22 cellular contexts compared by ENCODE assay signal in the genomic region with DNA sequence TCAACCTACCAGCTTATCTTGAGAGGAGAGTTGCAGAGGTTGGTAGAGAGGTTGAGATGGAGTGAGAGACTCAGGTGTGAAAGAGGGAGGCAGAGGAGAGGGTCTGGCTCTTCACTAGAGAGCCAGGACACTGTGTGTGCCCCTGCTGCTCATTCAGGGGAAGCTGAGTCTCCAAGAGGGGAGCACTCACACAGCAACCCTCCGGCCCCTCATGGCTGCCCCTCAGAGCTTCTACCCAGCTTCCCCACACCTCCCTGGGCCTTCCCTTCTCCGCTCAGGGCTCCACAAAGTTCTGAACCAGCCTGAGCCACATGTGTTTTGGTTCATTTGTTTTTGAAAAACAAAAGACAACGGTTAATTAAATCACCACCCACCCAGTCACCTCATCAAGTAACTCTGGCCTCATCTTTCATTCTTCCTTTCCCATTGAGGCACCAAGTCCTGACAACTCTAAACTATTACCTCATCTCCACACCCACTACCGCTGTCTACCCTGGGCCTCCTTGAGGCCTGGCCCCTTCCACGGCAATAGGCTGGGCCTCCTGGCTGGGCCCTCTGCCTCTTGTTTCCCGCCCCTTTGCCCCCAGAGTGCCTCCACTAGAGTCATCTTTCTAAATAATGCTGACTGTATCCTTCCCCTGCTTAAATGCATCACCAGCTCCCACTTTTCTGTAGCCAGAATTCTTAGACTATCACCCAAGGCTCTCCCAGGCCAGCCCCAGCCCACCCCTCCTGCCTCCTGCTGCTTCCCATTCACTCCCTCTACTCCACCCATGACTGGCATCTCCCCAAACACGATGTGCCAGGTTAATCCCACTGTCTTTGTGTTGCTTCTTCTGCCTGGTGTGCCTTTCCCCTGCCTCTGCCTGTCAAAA. TPM values are rescaled to one million over a fixed set of nuclear protein-coding genes. Genes with fewer than 3 reads are reported as not detected.
A peak's percentile ranks its signal among the peaks of the same experiment; 100 is the strongest.
DNase-seq lines count a peak whose midpoint lies in the region; ATAC-seq, FAIRE-seq and TF ChIP-seq lines count a peak whose summit lies in the region.
"Had no signal": no experiment of that assay in that cellular context is flagged by ENCODE, and none has a peak within 500 bp of the region (broad histone marks: within the 10 kb centered on the region; RNA-seq: fewer than 3 reads in every experiment).

No MANE protein-coding gene starts in this region.

- H2BK5ac ChIP-seq in H1 (ENCODE audit: low read depth, low read length), result no peak overlapping the region

- FAIRE-seq in H1 (lab: Jason Lieb, UNC) (no peak), keratinocyte (lab: Jason Lieb, UNC) (peak; percentile 44)

- H4K91ac ChIP-seq in H1 (replicated peaks; ENCODE audit: insufficient read length, low read length), result no peak overlapping the region

- H2BK12ac ChIP-seq in H1 (ENCODE audit: low read depth, low read length), result no peak overlapping the region

- H2BK20ac ChIP-seq in H1 (ENCODE audit: low read length), result no peak overlapping the region

- 0 out of 7 replicates have a peak, but pooled peaks cover 0 to 3% (median 0%) of the 10 kb centered on the region in 4 experiments for H3K27me3 ChIP-seq in H1 (replicated peaks in 1 of 4; ENCODE audit: control insufficient read depth in 3 of 4, extremely low read depth in 1 of 4, insufficient read depth in 3 of 4, low read length in 3 of 4)
- no peaks in the 10 kb centered on the region for H3K27me3 ChIP-seq in keratinocyte (ENCODE audit: control insufficient read depth, extremely low read depth, insufficient read depth, low read length)
- H3K27me3 ChIP-seq in spleen (replicated peaks in 1 of 7), result peaks cover 0 to 22% (median 4%) of the 10 kb centered on the region in 7 donors
- H3K27me3 ChIP-seq in naive thymus-derived CD4-positive, alpha-beta T cell (ENCODE audit: control insufficient read depth in 2 of 2, insufficient read depth in 2 of 2, low read length in 2 of 2), result no peaks in the 10 kb centered on the region

- no peak overlapping the region for H3K27ac Mint-ChIP-seq in naive thymus-derived CD4-positive, alpha-beta T cell

- H3K23ac ChIP-seq in H1 (ENCODE audit: insufficient read length), result no peak overlapping the region

- no peaks in the 10 kb centered on the region for H3K9me1 ChIP-seq in keratinocyte (ENCODE audit: control insufficient read depth, extremely low read depth, insufficient read depth, low read length)

- no peak overlapping the region for H3K4me2 ChIP-seq in H1 (ENCODE audit: insufficient read depth in 1 of 2, low read depth in 2 of 2, low read length in 2 of 2)
- peak overlapping the region; percentile 8 for H3K4me2 ChIP-seq in keratinocyte (ENCODE audit: control insufficient read depth, extremely low read depth, insufficient read depth, low read depth, low read length)
- H3K4me2 ChIP-seq: KMS-11 had no signal

- H3K23me2 ChIP-seq in H1 (ENCODE audit: low read depth, low read length), result no peaks in the 10 kb centered on the region

- no peak overlapping the region for H3K14ac ChIP-seq in H1 (ENCODE audit: insufficient read length)

- H3K36me3 ChIP-seq in KOPT-K1 (ENCODE audit: insufficient read depth, low read length), result no peaks in the 10 kb centered on the region
- H3K36me3 ChIP-seq in H1 (ENCODE audit: control insufficient read depth in 2 of 4, insufficient read depth in 4 of 4, low read length in 3 of 4), result no peaks in the 10 kb centered on the region
- no peaks in the 10 kb centered on the region for H3K36me3 ChIP-seq in keratinocyte (ENCODE audit: control insufficient read depth in 2 of 2, extremely low read depth in 1 of 2, insufficient read depth in 2 of 2, low read length in 2 of 2)
- no peaks in the 10 kb centered on the region for H3K36me3 ChIP-seq in spleen
- no peaks in the 10 kb centered on the region for H3K36me3 ChIP-seq in naive thymus-derived CD4-positive, alpha-beta T cell (ENCODE audit: control insufficient read depth in 2 of 3, insufficient read depth in 3 of 3, low read length in 3 of 3)

- H3K18ac ChIP-seq in H1 (ENCODE audit: extremely low read depth, low read length), result no peak overlapping the region

- no peaks in the 10 kb centered on the region for H3K4me1 Mint-ChIP-seq in naive thymus-derived CD4-positive, alpha-beta T cell
- H3K4me1 Mint-ChIP-seq in activated T-cell treated with anti-CD3 and anti-CD28 coated beads, Interleukin-2, amount 50 U/mL, for 4 hours (ENCODE audit: low read depth), result no peaks in the 10 kb centered on the region

- H3K27ac ChIP-seq in KOPT-K1 (ENCODE audit: low read depth, low read length, poor library complexity, severe bottlenecking), result peak overlapping the region; percentile 19
- no peak overlapping the region for H3K27ac ChIP-seq in H1 (ENCODE audit: low read depth, low read length)
- H3K27ac ChIP-seq in keratinocyte (ENCODE audit: control insufficient read depth, insufficient read depth, low read length), result peak overlapping the region; percentile 13
- H3K27ac ChIP-seq in spleen, result no peak overlapping the region
- no peak overlapping the region for H3K27ac ChIP-seq in naive thymus-derived CD4-positive, alpha-beta T cell (ENCODE audit: low read depth, low read length)
- H3K27ac ChIP-seq: C4-2B, HL-60, KMS-11, SK-N-MC had no signal

- 0 out of 2 replicates have a peak overlapping the region, but pooled peaks have one; percentile 31 for H2AK5ac ChIP-seq in H1 (ENCODE audit: low read depth, low read length)

- peaks cover 9 to 40% (median 19%) of the 10 kb centered on the region in 5 donors for H3K27me3 Mint-ChIP-seq in naive thymus-derived CD4-positive, alpha-beta T cell
- peaks cover 18% of the 10 kb centered on the region for H3K27me3 Mint-ChIP-seq in activated T-cell treated with anti-CD3 and anti-CD28 coated beads, Interleukin-2, amount 50 U/mL, for 4 hours (ENCODE audit: low read depth)

- no peak for TF ChIP-seq POLR2A in H1 (IDR thresholded peaks at IDR 0.05; ENCODE audit: control extremely low read depth in 1 of 2, low read depth in 2 of 2, low read length in 2 of 2)
- no peak for TF ChIP-seq POLR2A in spleen (IDR thresholded peaks at IDR 0.05)

- H3K9me3 ChIP-seq in KOPT-K1 (ENCODE audit: insufficient read depth, low read length, poor library complexity, severe bottlenecking) (peaks cover 5% of the 10 kb centered on the region), H1 (ENCODE audit: insufficient read depth in 2 of 2, low read depth in 1 of 2, low read length in 1 of 2) (no peaks in the 10 kb centered on the region; a peak in 1 of 4 replicates), keratinocyte (ENCODE audit: control insufficient read depth, low read depth, low read length) (peaks cover 3% of the 10 kb centered on the region), spleen (peaks cover 0 to 12% (median 0%) of the 10 kb centered on the region in 8 donors)
- no peaks in the 10 kb centered on the region for H3K9me3 ChIP-seq in naive thymus-derived CD4-positive, alpha-beta T cell (ENCODE audit: control insufficient read depth in 2 of 3, low read length in 3 of 3)

- H3K79me2 ChIP-seq in H1 (ENCODE audit: control insufficient read depth in 1 of 2, insufficient read depth in 2 of 2, low read length in 2 of 2) (no peaks in the 10 kb centered on the region), keratinocyte (ENCODE audit: control insufficient read depth, insufficient read depth, low read length) (no peaks in the 10 kb centered on the region)

- intact Hi-C loops in spleen (cut with DNase I; ENCODE audit: low total_unique reads), result no loop called here
- intact Hi-C loops in naive thymus-derived CD4-positive, alpha-beta T cell (cut with micrococcal nuclease), result no loop called here

- no peaks in the 10 kb centered on the region for H3K36me3 Mint-ChIP-seq in naive thymus-derived CD4-positive, alpha-beta T cell
- H3K36me3 Mint-ChIP-seq in activated T-cell treated with anti-CD3 and anti-CD28 coated beads, Interleukin-2, amount 50 U/mL, for 4 hours (ENCODE audit: insufficient read depth), result no peaks in the 10 kb centered on the region

- H2BK15ac ChIP-seq in H1 (ENCODE audit: low read length), result no peak overlapping the region

- peaks cover 8 to 23% (median 11%) of the 10 kb centered on the region in 4 experiments; a peak in 6 of 7 replicates for H3K4me1 ChIP-seq in H1 (replicated peaks in 1 of 4; ENCODE audit: control insufficient read depth in 3 of 4, insufficient read depth in 4 of 4, low read length in 3 of 4)
- peaks cover 35% of the 10 kb centered on the region for H3K4me1 ChIP-seq in keratinocyte (ENCODE audit: control insufficient read depth, extremely low read depth, insufficient read depth, low read length)
- no peaks in the 10 kb centered on the region for H3K4me1 ChIP-seq in spleen
- no peaks in the 10 kb centered on the region for H3K4me1 ChIP-seq in naive thymus-derived CD4-positive, alpha-beta T cell (ENCODE audit: control insufficient read depth in 2 of 2, insufficient read depth in 2 of 2, low read length in 2 of 2)

- H3K56ac ChIP-seq in H1 (replicated peaks; ENCODE audit: insufficient read length, low read depth, low read length), result no peak overlapping the region

- no peak for TF ChIP-seq CTCF in H1 (IDR thresholded peaks at IDR 0.05; ENCODE audit: control extremely low read depth in 1 of 3, insufficient read depth in 1 of 3, low read depth in 1 of 3, low read length in 3 of 3)
- TF ChIP-seq CTCF in keratinocyte (optimal IDR thresholded peaks at IDR 0.05 in 1 of 3, IDR thresholded peaks at IDR 0.05 in 1 of 3, conservative IDR thresholded peaks at IDR 0.05 in 1 of 3; ENCODE audit: extremely low read depth in 1 of 3, insufficient read depth in 2 of 3, low read length in 3 of 3), result no peak
- TF ChIP-seq CTCF in spleen (IDR thresholded peaks at IDR 0.05 in 8 of 11, conservative IDR thresholded peaks at IDR 0.05 in 3 of 11), result no peak

- WGBS in H1 (ENCODE audit: extremely low coverage in 1 of 2, insufficient coverage in 1 of 2, insufficient read length in 1 of 2, insufficient replicate concordance in 2 of 2, low coverage in 1 of 2, low lambda C conversion rate in 2 of 2, missing lambda C conversion rate in 1 of 2), 2 experiments, result 77% methylated on average over 7 of the region's 7 CpGs; no CpG with 5 or more reads in 1 of the 2 experiments
- WGBS in spleen, 5 donors, result 73 to 85% (median 80%) methylated on average over 7 of the region's 7 CpGs

- no peak overlapping the region for H3K4ac ChIP-seq in H1 (replicated peaks; ENCODE audit: insufficient read length, low read depth, low read length)

- CTCF ChIA-PET in H1 (lab: Charles Lee; ENCODE audit: partially characterized antibody), result interaction anchor here (0.6 to 8.6 kb wide), 15 partner anchors 14 to 226 kb away, joined by 3 to 271 read pairs (median 27); no protein-coding TSS in a partner anchor
- CTCF ChIA-PET in naive thymus-derived CD4-positive, alpha-beta T cell (lab: Charles Lee), result no interaction called here

- no peak for TF ChIP-seq RAD21 in H1 (IDR thresholded peaks at IDR 0.05 in 1 of 2, conservative IDR thresholded peaks at IDR 0.05 in 1 of 2; ENCODE audit: low read depth in 2 of 2, low read length in 2 of 2)

- no peak overlapping the region for H3K4me3 ChIP-seq in H1 (ENCODE audit: extremely low read depth in 1 of 4, insufficient read depth in 2 of 4, low read depth in 3 of 4, low read length in 4 of 4)
- H3K4me3 ChIP-seq in keratinocyte (ENCODE audit: control insufficient read depth in 2 of 3, extremely low read depth in 1 of 3, insufficient read depth in 2 of 3, low read depth in 1 of 3, low read length in 3 of 3), result no peak overlapping the region
- no peak overlapping the region for H3K4me3 ChIP-seq in spleen
- no peak overlapping the region for H3K4me3 ChIP-seq in naive thymus-derived CD4-positive, alpha-beta T cell (ENCODE audit: low read length)
- H3K4me3 ChIP-seq: SK-N-MC had no signal

- H3K9ac ChIP-seq in H1 (replicated peaks in 1 of 4; ENCODE audit: extremely low read depth in 1 of 4, low read depth in 3 of 4, low read length in 3 of 4) (no peak overlapping the region), keratinocyte (ENCODE audit: control insufficient read depth, extremely low read depth, insufficient read depth, low read length) (no peak overlapping the region)
- H3K9ac ChIP-seq: KMS-11 had no signal

- no peaks in the 10 kb centered on the region for H4K20me1 ChIP-seq in H1 (replicated peaks in 1 of 2; ENCODE audit: control insufficient read depth in 1 of 2, insufficient read depth in 2 of 2, low read length in 2 of 2)
- H4K20me1 ChIP-seq in keratinocyte (ENCODE audit: control insufficient read depth, extremely low read depth, insufficient read depth, low read length), result no peaks in the 10 kb centered on the region

- peaks cover 0 to 4% (median 0%) of the 10 kb centered on the region in 11 donors for H3K9me3 Mint-ChIP-seq in naive thymus-derived CD4-positive, alpha-beta T cell
- peaks cover 5% of the 10 kb centered on the region for H3K9me3 Mint-ChIP-seq in activated T-cell treated with anti-CD3 and anti-CD28 coated beads, Interleukin-2, amount 50 U/mL, for 4 hours

- H2AFZ ChIP-seq in H1 (ENCODE audit: low read length), result no peak overlapping the region
- H2AFZ ChIP-seq in keratinocyte (ENCODE audit: control insufficient read depth, low read length), result no peak overlapping the region

- H3K4me3 Mint-ChIP-seq in naive thymus-derived CD4-positive, alpha-beta T cell, result no peak overlapping the region
- no peak overlapping the region for H3K4me3 Mint-ChIP-seq in activated T-cell treated with anti-CD3 and anti-CD28 coated beads, Interleukin-2, amount 50 U/mL, for 4 hours

- no peak for DNase-seq in H1 (ENCODE audit: low read depth in 1 of 2, low spot score in 2 of 2)
- DNase-seq in keratinocyte (ENCODE audit: low read depth, low spot score), result no peak
- DNase-seq in spleen, result peak; percentile 38
- DNase-seq in naive thymus-derived CD4-positive, alpha-beta T cell, result no peak
- DNase-seq in activated gamma-delta T cell treated with Interleukin-2 at 50 U/mL for 16 hours, result no peak
- no peak for DNase-seq in AG08396 (ENCODE audit: low spot score)
- DNase-seq in activated T-cell treated with anti-CD3 and anti-CD28 coated beads, Interleukin-2, amount 50 U/mL, for 4 hours, result no peak
- DNase-seq: DMS 273 treated with DMSO at 0.1 percent for 48 hours, DND-41, H7, NCI-H1417 treated with DMSO at 0.1 percent for 48 hours, NCI-H1930, NCI-H226, NCI-H526, PC-3 had no signal

- H2BK120ac ChIP-seq in H1 (replicated peaks; ENCODE audit: low read depth, low read length), result no peak overlapping the region

- dilution Hi-C loops in keratinocyte (cut with MboI; ENCODE audit: extremely low pct_ligation_motif_present, low sequenced_read_pairs), result no loop called here

- H4K5ac ChIP-seq in H1 (ENCODE audit: insufficient read length, low read depth, low read length), result no peak overlapping the region

- POLR2A ChIA-PET in H1 (lab: Charles Lee; ENCODE audit: partially characterized antibody), result interaction anchor here (1.3 kb wide), 1 partner anchor 23 kb away, joined by 3 read pairs; no protein-coding TSS in a partner anchor
- POLR2A ChIA-PET in naive thymus-derived CD4-positive, alpha-beta T cell (lab: Charles Lee), result no interaction called here

- no peak for TF ChIP-seq EP300 in H1 (IDR thresholded peaks at IDR 0.05; ENCODE audit: borderline replicate concordance in 1 of 2, low read depth in 2 of 2, low read length in 2 of 2)

- no peak for ATAC-seq in naive thymus-derived CD4-positive, alpha-beta T cell
- no peak for ATAC-seq in activated T-cell treated with anti-CD3 and anti-CD28 coated beads, Interleukin-2, amount 50 U/mL, for 4 hours
- ATAC-seq: PC-3 had no signal

- no peak overlapping the region for H4K8ac ChIP-seq in H1 (ENCODE audit: extremely low read depth, insufficient read depth, low read length)

- H3K79me1 ChIP-seq in H1 (ENCODE audit: low read depth, low read length), result no peaks in the 10 kb centered on the region

RNA-seq across cellular contexts. Expression of gene TNNT2, which starts 33.0 kb away (rescaled TPM):
- total RNA-seq in H1 (2021; fragmentation: NEBNext Ultra II Directional; extraction: Animal tissue kit (Norgen Biotek cat#: 25700)), result 21.0 and 22.6 TPM in 2 replicates
- polyA plus RNA-seq in H1 (2011; rRNA removed) (3.1 and 5.3 TPM in 2 replicates), keratinocyte (0.61 to 2.3 TPM (median 1.4 TPM) in 3 replicates), spleen (1 to 10 TPM; 1.2 to 3.8 (median 3.8) TPM)
- 13.9 TPM for polyA plus RNA-seq in H1 (2011; cell fraction: cytosol; rRNA removed)
- 21.3 TPM for polyA plus RNA-seq in H1 (2011; cell fraction: nucleus; rRNA removed)
- 14.8 to 17.7 TPM (median 16.7 TPM) in 4 replicates for polyA plus RNA-seq in H1 (2012, experiment 1 of 2)
- 4.4 TPM for polyA plus RNA-seq in H1 (2012, experiment 2 of 2)
- polyA plus RNA-seq in H1 (2013, experiment 1 of 2), result 15.5 TPM
- 14.1 TPM for polyA plus RNA-seq in H1 (2013, experiment 2 of 2)
- 5.8 and 8.4 TPM in 2 replicates for polyA minus RNA-seq in H1 (2011; rRNA and poly(A)+ RNA removed)
- polyA minus RNA-seq in H1 (2011; cell fraction: cytosol; rRNA and poly(A)+ RNA removed), result 7.2 TPM
- polyA minus RNA-seq in H1 (2011; cell fraction: nucleus; rRNA and poly(A)+ RNA removed), result 13.0 TPM
- 36.2 TPM for polyA plus RNA-seq in keratinocyte (2011; ENCODE audit: low read depth)
- 0.43 and 0.45 TPM in 2 replicates for polyA plus RNA-seq in keratinocyte (2011; cell fraction: cytosol; rRNA removed)
- 9.6 and 9.8 TPM in 2 replicates for polyA plus RNA-seq in keratinocyte (2011; cell fraction: nucleus; rRNA removed)
- 1.1 and 26.4 TPM in 2 replicates for polyA plus RNA-seq in keratinocyte (2012; ENCODE audit: low replicate concordance)
- 0.59 to 4.1 TPM (median 3.5 TPM) in 3 replicates for polyA minus RNA-seq in keratinocyte
- not detected for polyA minus RNA-seq in keratinocyte (2011; cell fraction: cytosol; rRNA and poly(A)+ RNA removed)
- 5.7 and 8.5 TPM in 2 replicates for polyA minus RNA-seq in keratinocyte (2011; cell fraction: nucleus; rRNA and poly(A)+ RNA removed)
- under 1 TPM in 2 of 7 donors, not detected in 5; 0.41 to 0.55 TPM for total RNA-seq in spleen
- not detected for total RNA-seq in naive thymus-derived CD4-positive, alpha-beta T cell
- polyA plus RNA-seq in naive thymus-derived CD4-positive, alpha-beta T cell, result not detected
- total RNA-seq in activated T-cell treated with anti-CD3 and anti-CD28 coated beads, Interleukin-2, amount 50 U/mL, for 4 hours, result not detected
- total RNA-seq: HT1080, M059J had no signal

RNA-seq across cellular contexts. Expression of gene LAD1, which starts 54.7 kb away (rescaled TPM):
- total RNA-seq in H1 (2021; fragmentation: NEBNext Ultra II Directional; extraction: Animal tissue kit (Norgen Biotek cat#: 25700)), result 30.5 and 32.8 TPM in 2 replicates
- polyA plus RNA-seq in H1 (2011; rRNA removed) (9.3 and 12.4 TPM in 2 replicates), keratinocyte (82.4 to 140 TPM (median 82.9 TPM) in 3 replicates), spleen (1 to 10 TPM in 2 of 3 donors, under 1 TPM in 1; 0.96 to 4.0 (median 2.4) TPM)
- polyA plus RNA-seq in H1 (2011; cell fraction: cytosol; rRNA removed), result 9.9 TPM
- polyA plus RNA-seq in H1 (2011; cell fraction: nucleus; rRNA removed), result 16.3 TPM
- polyA plus RNA-seq in H1 (2012, experiment 1 of 2), result 17.1 to 22.3 TPM (median 20.0 TPM) in 4 replicates
- 21.6 TPM for polyA plus RNA-seq in H1 (2012, experiment 2 of 2)
- 20.5 TPM for polyA plus RNA-seq in H1 (2013, experiment 1 of 2)
- polyA plus RNA-seq in H1 (2013, experiment 2 of 2), result 20.2 TPM
- 7.7 and 10.7 TPM in 2 replicates for polyA minus RNA-seq in H1 (2011; rRNA and poly(A)+ RNA removed)
- 8.4 TPM for polyA minus RNA-seq in H1 (2011; cell fraction: cytosol; rRNA and poly(A)+ RNA removed)
- 13.1 TPM for polyA minus RNA-seq in H1 (2011; cell fraction: nucleus; rRNA and poly(A)+ RNA removed)
- 248 TPM for polyA plus RNA-seq in keratinocyte (2011; ENCODE audit: low read depth)
- 83.9 and 126 TPM in 2 replicates for polyA plus RNA-seq in keratinocyte (2011; cell fraction: cytosol; rRNA removed)
- polyA plus RNA-seq in keratinocyte (2011; cell fraction: nucleus; rRNA removed), result 92.0 and 120 TPM in 2 replicates
- 182 and 251 TPM in 2 replicates for polyA plus RNA-seq in keratinocyte (2012; ENCODE audit: low replicate concordance)
- polyA minus RNA-seq in keratinocyte, result 61.3 to 158 TPM (median 119 TPM) in 3 replicates
- polyA minus RNA-seq in keratinocyte (2011; cell fraction: cytosol; rRNA and poly(A)+ RNA removed), result 119 TPM
- 57.9 and 60.0 TPM in 2 replicates for polyA minus RNA-seq in keratinocyte (2011; cell fraction: nucleus; rRNA and poly(A)+ RNA removed)
- 1 to 10 TPM in 2 of 7 donors, under 1 TPM in 2, not detected in 3; 0.64 to 2.0 (median 1.3) TPM for total RNA-seq in spleen
- under 1 TPM in 1 of 5 experiments, not detected in 4; 0.89 TPM for total RNA-seq in naive thymus-derived CD4-positive, alpha-beta T cell
- not detected for polyA plus RNA-seq in naive thymus-derived CD4-positive, alpha-beta T cell
- under 1 TPM; 0.10 to 0.49 (median 0.21) TPM for total RNA-seq in activated T-cell treated with anti-CD3 and anti-CD28 coated beads, Interleukin-2, amount 50 U/mL, for 4 hours
- total RNA-seq: HT1080 had no signal

Comparison
In these comparisons a context has a peak if more than half of its experiments do, and no peak if none do; other contexts are left out.
1. H3K27ac ChIP-seq: peak in KOPT-K1 (single experiment) and keratinocyte (single experiment); none in H1 (single experiment), spleen (0 of 8) and naive thymus-derived CD4-positive, alpha-beta T cell (single experiment).
2. RNA of gene TNNT2, which starts 33.0 kb away (total RNA-seq): 21.0 to 22.6 TPM in H1; not detected in activated T-cell treated with anti-CD3 and anti-CD28 coated beads, Interleukin-2, amount 50 U/mL, for 4 hours, 0.41 to 0.55 TPM in spleen and not detected in naive thymus-derived CD4-positive, alpha-beta T cell; every median in the first group is over 10 times any median in the second.
3. RNA of gene LAD1, which starts 54.7 kb away (total RNA-seq): 30.5 to 32.8 TPM in H1; 0.64 to 2.0 TPM in spleen, 0.10 to 0.49 TPM in activated T-cell treated with anti-CD3 and anti-CD28 coated beads, Interleukin-2, amount 50 U/mL, for 4 hours and 0.89 TPM in naive thymus-derived CD4-positive, alpha-beta T cell; every median in the first group is over 10 times any median in the second.